10 cellular contexts compared by ENCODE assay signal in the genomic region with DNA sequence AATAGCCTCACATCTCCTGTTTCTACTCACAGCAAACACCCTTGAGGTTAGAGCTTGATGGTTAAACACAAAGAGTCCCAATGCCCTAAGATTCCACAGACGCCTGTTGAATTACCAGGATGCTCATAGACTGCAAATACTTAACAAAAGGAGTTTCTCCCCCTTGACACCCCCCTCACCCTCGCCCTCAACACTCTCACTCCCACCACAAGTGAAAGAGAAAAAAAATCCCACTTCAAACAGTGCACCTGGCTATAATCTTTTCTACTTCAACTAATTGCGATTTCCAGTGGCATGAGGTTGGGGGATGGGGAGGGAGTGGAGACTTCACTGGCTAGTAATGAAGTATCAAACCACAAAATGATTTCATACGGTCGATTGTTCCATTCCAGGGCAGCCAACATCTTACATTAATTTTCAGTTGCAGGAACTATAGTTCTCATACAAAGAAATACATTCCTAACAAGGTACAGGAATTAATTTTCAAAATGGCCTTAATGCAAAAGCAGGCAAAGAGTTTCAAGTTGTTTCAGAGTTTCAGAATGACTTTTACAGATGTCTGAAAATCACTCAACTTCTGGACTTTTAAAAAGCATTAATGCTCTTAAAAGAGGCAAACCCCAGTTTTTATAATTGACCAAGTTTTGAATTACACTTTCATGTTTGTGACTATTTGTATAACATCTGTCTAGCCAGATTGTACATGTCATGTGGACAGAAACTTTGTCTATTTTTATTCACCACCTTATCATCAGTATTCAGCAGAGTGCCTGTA.
DNase-seq lines count a peak whose midpoint lies in the region; ATAC-seq and TF ChIP-seq lines count a peak whose summit lies in the region.
"Had no signal": no experiment of that assay in that cellular context is flagged by ENCODE, and none has a peak within 500 bp of the region (broad histone marks: within the 10 kb centered on the region; RNA-seq: fewer than 3 reads in every experiment).

No MANE protein-coding gene starts in this region.

- H3K4me3 Mint-ChIP-seq in CD4-positive, alpha-beta memory T cell, result no peak overlapping the region

- no peaks in the 10 kb centered on the region for H3K9me3 ChIP-seq in CD4-positive, alpha-beta memory T cell (ENCODE audit: control insufficient read depth in 1 of 2, low read length in 2 of 2)
- H3K9me3 ChIP-seq in uterus, result no peaks in the 10 kb centered on the region
- H3K9me3 ChIP-seq: thoracic aorta had no signal

- H3K36me3 ChIP-seq in CD4-positive, alpha-beta memory T cell (ENCODE audit: insufficient read depth, low read length), result no peaks in the 10 kb centered on the region
- no peaks in the 10 kb centered on the region for H3K36me3 ChIP-seq in uterus
- H3K36me3 ChIP-seq: thoracic aorta had no signal

- no peak overlapping the region for H3K27ac ChIP-seq in CD4-positive, alpha-beta memory T cell (ENCODE audit: low read depth, low read length)
- H3K27ac ChIP-seq in uterus, result no peak overlapping the region
- H3K27ac ChIP-seq: thoracic aorta had no signal

- H3K9me3 Mint-ChIP-seq in CD4-positive, alpha-beta memory T cell, result peaks cover 0 to 11% (median 3%) of the 10 kb centered on the region in 8 donors

- H3K27me3 ChIP-seq in CD4-positive, alpha-beta memory T cell (ENCODE audit: insufficient read depth, low read length), result no peaks in the 10 kb centered on the region
- H3K27me3 ChIP-seq in uterus, result no peaks in the 10 kb centered on the region

- H3K36me3 Mint-ChIP-seq in CD4-positive, alpha-beta memory T cell, result no peaks in the 10 kb centered on the region

- no peak overlapping the region for H3K27ac Mint-ChIP-seq in CD4-positive, alpha-beta memory T cell

- no peak for TF ChIP-seq CTCF in uterus (IDR thresholded peaks at IDR 0.05)

- no peak for TF ChIP-seq POLR2A in uterus (IDR thresholded peaks at IDR 0.05)

- CTCF ChIA-PET in CD4-positive, alpha-beta memory T cell (lab: Charles Lee; ENCODE audit: partially characterized antibody), result interaction anchor here (1.4 kb wide), 1 partner anchor 12 kb away, joined by 5 read pairs; no protein-coding TSS in a partner anchor

- POLR2A ChIA-PET in CD4-positive, alpha-beta memory T cell (lab: Charles Lee; ENCODE audit: partially characterized antibody), result no interaction called here

- ATAC-seq in GM18498 (IDR thresholded peaks at IDR 0.05; ENCODE audit: unreplicated experiment), result peak; percentile 65
- ATAC-seq in GM21529 (IDR thresholded peaks at IDR 0.05; ENCODE audit: unreplicated experiment), result peak; percentile 90
- ATAC-seq in HG03460 (IDR thresholded peaks at IDR 0.05; ENCODE audit: unreplicated experiment), result peak; percentile 60
- no peak for ATAC-seq in HG02885 (IDR thresholded peaks at IDR 0.05; ENCODE audit: poor library complexity, unreplicated experiment)

- no peaks in the 10 kb centered on the region for H3K4me1 Mint-ChIP-seq in CD4-positive, alpha-beta memory T cell

- H3K27me3 Mint-ChIP-seq in CD4-positive, alpha-beta memory T cell, result peaks cover 4 to 7% of the 10 kb centered on the region in 2 donors

- H3K4me1 ChIP-seq in CD4-positive, alpha-beta memory T cell (ENCODE audit: insufficient read depth, low read length), result no peaks in the 10 kb centered on the region
- no peaks in the 10 kb centered on the region for H3K4me1 ChIP-seq in uterus

- H3K4me3 ChIP-seq in CD4-positive, alpha-beta memory T cell (ENCODE audit: low read length in 2 of 2), result no peak overlapping the region
- H3K4me3 ChIP-seq in uterus, result no peak overlapping the region
- H3K4me3 ChIP-seq: thoracic aorta had no signal

- intact Hi-C loops in CD4-positive, alpha-beta memory T cell (cut with micrococcal nuclease), result no loop called here
- intact Hi-C loops in uterus (cut with DNase I; ENCODE audit: low total_unique reads), result no loop called here

- DNase-seq in SW480 (ENCODE audit: low spot score) (peak; percentile 2), uterus (no peak), HUDEP-2 (lab: John Stamatoyannopoulos, UW; ENCODE audit: unreplicated experiment in 76 of 76) (no peak)
- no peak for DNase-seq in CD4-positive, alpha-beta memory T cell
- DNase-seq: H7 had no signal
